ENCODE assay signal across 1 cellular context in the genomic region with DNA sequence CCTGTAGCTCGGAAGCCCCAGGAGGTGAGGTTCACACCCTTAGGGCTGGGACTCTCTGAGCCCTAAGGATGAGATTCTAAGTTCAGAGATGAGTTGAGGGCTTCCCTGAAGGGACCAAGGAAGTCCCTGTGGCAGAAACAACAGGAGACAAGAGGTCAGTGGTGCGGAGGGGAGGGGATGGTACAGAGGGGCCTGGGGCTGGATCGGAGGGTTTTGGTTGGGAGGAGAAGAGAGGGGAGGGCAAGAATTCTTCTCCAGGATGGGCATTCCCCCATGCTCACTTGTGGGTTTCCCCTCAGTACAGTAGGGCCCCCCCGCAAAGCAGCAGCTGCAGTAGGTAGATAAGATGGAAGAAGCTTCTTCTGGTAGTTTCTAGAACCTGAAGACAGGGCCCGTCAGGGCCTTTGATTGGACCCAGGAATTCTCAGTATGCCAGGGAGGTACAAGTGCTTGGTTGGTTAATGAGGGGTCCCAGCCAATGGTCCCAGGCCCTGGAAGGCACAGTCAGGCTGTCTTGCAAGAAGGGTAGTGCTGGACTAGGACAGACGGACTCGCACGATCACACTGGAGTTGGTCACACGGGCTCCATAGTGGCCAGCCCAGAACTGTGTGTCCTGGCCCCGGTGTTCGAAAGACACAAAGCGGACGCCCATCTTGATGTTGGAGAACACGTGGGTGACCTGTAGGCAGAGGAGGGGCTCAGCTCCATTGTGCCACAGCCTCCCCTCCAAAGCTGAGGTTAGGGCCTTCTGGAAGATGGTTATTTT.
TF ChIP-seq lines count a peak whose summit lies in the region.

No MANE protein-coding gene starts in this region.

TF ChIP-seq in GM12878, 131 proteins besides CTCF, POLR2A, EP300 and RAD21:
- TF ChIP-seq IKZF1 (conservative IDR thresholded peaks at IDR 0.05), result peak; percentile 27; the same call in 1 of the 2 replicates
- no peak for TF ChIP-seq STAT3 (IDR thresholded peaks at IDR 0.05; ENCODE audit: low read depth, low read length)
- TF ChIP-seq, protein P1, sequence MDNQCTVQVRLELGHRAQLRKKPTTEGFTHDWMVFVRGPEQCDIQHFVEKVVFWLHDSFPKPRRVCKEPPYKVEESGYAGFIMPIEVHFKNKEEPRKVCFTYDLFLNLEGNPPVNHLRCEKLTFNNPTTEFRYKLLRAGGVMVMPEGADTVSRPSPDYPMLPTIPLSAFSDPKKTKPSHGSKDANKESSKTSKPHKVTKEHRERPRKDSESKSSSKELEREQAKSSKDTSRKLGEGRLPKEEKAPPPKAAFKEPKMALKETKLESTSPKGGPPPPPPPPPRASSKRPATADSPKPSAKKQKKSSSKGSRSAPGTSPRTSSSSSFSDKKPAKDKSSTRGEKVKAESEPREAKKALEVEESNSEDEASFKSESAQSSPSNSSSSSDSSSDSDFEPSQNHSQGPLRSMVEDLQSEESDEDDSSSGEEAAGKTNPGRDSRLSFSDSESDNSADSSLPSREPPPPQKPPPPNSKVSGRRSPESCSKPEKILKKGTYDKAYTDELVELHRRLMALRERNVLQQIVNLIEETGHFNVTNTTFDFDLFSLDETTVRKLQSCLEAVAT (IDR thresholded peaks at IDR 0.05), result peak; percentile 72
- 0 out of 2 replicates have a peak, but pooled peaks have one; percentile 37 for TF ChIP-seq NR2F1 (conservative IDR thresholded peaks at IDR 0.05)
- TF ChIP-seq SIN3A (IDR thresholded peaks at IDR 0.05; ENCODE audit: low read depth, low read length), result no peak
- no peak for TF ChIP-seq POLR2AphosphoS5 (IDR thresholded peaks at IDR 0.05; ENCODE audit: low read length)
- peak; percentile 73 for TF ChIP-seq EED (IDR thresholded peaks at IDR 0.05; ENCODE audit: low read depth)
- 0 out of 2 replicates have a peak, but pooled peaks have one; percentile 30 for TF ChIP-seq NBN (IDR thresholded peaks at IDR 0.05)
- TF ChIP-seq, protein P2, sequence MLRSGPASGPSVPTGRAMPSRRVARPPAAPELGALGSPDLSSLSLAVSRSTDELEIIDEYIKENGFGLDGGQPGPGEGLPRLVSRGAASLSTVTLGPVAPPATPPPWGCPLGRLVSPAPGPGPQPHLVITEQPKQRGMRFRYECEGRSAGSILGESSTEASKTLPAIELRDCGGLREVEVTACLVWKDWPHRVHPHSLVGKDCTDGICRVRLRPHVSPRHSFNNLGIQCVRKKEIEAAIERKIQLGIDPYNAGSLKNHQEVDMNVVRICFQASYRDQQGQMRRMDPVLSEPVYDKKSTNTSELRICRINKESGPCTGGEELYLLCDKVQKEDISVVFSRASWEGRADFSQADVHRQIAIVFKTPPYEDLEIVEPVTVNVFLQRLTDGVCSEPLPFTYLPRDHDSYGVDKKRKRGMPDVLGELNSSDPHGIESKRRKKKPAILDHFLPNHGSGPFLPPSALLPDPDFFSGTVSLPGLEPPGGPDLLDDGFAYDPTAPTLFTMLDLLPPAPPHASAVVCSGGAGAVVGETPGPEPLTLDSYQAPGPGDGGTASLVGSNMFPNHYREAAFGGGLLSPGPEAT (IDR thresholded peaks at IDR 0.05; ENCODE audit: low read depth), result peak; percentile 35; the same call in 1 of the 2 replicates
- TF ChIP-seq, protein P3, sequence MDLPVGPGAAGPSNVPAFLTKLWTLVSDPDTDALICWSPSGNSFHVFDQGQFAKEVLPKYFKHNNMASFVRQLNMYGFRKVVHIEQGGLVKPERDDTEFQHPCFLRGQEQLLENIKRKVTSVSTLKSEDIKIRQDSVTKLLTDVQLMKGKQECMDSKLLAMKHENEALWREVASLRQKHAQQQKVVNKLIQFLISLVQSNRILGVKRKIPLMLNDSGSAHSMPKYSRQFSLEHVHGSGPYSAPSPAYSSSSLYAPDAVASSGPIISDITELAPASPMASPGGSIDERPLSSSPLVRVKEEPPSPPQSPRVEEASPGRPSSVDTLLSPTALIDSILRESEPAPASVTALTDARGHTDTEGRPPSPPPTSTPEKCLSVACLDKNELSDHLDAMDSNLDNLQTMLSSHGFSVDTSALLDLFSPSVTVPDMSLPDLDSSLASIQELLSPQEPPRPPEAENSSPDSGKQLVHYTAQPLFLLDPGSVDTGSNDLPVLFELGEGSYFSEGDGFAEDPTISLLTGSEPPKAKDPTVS (IDR thresholded peaks at IDR 0.05; ENCODE audit: low read depth, low read length), result peak; percentile 70; the same call in 1 of the 2 replicates
- peak; percentile 46 for TF ChIP-seq JUNB (IDR thresholded peaks at IDR 0.05)
- TF ChIP-seq MTA3 (IDR thresholded peaks at IDR 0.05; ENCODE audit: borderline replicate concordance, low read length), result no peak
- TF ChIP-seq TCF12 (IDR thresholded peaks at IDR 0.05; ENCODE audit: low read depth, low read length), result 0 out of 2 replicates have a peak, but pooled peaks have one; percentile 4
- peak; percentile 49 to 56; a peak in 2 of 4 replicates for TF ChIP-seq IKZF2 (IDR thresholded peaks at IDR 0.05)
